In the genomic region with DNA sequence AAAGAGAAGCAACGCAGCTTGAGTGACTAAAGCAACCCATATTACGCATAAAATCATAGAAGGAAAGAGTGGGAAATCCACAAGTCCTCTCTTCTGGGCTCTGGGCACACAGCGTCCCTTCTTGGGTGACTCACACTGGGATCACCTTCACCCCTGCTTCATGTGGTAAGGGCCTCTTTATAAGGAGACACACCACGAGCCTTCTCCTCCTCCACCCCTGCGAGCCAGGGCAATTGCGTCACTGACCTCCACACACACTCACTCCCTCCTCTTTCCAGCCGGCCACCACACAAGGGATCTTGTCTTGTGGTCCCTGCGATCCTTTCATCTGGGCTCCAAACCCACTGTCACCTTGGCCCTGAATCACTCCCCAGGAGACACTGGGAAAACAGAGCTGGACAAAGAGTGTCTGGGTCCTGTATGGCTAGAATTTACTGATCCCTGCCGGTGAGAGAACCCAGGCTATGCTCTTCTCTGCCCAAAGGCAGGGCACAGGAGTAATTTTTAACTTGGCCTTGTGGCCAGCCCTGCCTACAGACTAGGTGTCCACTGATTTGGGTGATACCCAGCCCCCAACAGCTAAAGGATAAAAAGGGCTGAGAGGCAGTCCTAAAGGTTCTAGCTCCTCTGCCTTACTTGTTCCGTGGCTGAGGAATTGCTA, we compare ENCODE assay signal across 1 cellular context.
TF ChIP-seq lines count a peak whose summit lies in the region.

No MANE protein-coding gene starts in this region.

TF ChIP-seq in K562, 482 proteins besides CTCF, POLR2A, EP300 and RAD21:
- TF ChIP-seq HDAC1 (IDR thresholded peaks at IDR 0.05), result 0 out of 4 replicates have a peak, but pooled peaks of 1 of the 2 experiments have one; percentile 26
- TF ChIP-seq CREM (IDR thresholded peaks at IDR 0.05; ENCODE audit: low read depth), result peak; percentile 79
- peak; percentile 61; the same call in 1 of the 2 replicates for TF ChIP-seq SMARCE1 (IDR thresholded peaks at IDR 0.05)
- no peak for TF ChIP-seq PTBP1 (IDR thresholded peaks at IDR 0.05; ENCODE audit: low read depth, low read length)
- TF ChIP-seq FOSL1 (tag; conservative IDR thresholded peaks at IDR 0.05), result peak; percentile 88
- TF ChIP-seq ATF1 (CRISPR knock-in tag; IDR thresholded peaks at IDR 0.05), result no peak
- TF ChIP-seq ATF1 (tag; IDR thresholded peaks at IDR 0.05), result peak; percentile 58
- peak; percentile 79 for TF ChIP-seq MTA1 (IDR thresholded peaks at IDR 0.05; ENCODE audit: borderline replicate concordance)
- TF ChIP-seq, protein P1, sequence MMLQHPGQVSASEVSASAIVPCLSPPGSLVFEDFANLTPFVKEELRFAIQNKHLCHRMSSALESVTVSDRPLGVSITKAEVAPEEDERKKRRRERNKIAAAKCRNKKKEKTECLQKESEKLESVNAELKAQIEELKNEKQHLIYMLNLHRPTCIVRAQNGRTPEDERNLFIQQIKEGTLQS (IDR thresholded peaks at IDR 0.05), result peak; percentile 94
- TF ChIP-seq, protein P1 (CRISPR knock-in tag; conservative IDR thresholded peaks at IDR 0.05), result peak; percentile 76
- TF ChIP-seq, protein P2, sequence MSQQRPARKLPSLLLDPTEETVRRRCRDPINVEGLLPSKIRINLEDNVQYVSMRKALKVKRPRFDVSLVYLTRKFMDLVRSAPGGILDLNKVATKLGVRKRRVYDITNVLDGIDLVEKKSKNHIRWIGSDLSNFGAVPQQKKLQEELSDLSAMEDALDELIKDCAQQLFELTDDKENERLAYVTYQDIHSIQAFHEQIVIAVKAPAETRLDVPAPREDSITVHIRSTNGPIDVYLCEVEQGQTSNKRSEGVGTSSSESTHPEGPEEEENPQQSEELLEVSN (IDR thresholded peaks at IDR 0.05; ENCODE audit: borderline replicate concordance in 1 of 2, extremely low read depth in 1 of 2, insufficient read depth in 1 of 2, insufficient read length in 1 of 2, low read depth in 1 of 2, low read length in 1 of 2, poor library complexity in 1 of 2, severe bottlenecking in 1 of 2), result peak in 1 of 2 experiments; percentile 41
- peak; percentile 34; the same call in 1 of the 2 replicates for TF ChIP-seq DPF2 (IDR thresholded peaks at IDR 0.05)
- TF ChIP-seq ASH1L (IDR thresholded peaks at IDR 0.05; ENCODE audit: borderline replicate concordance, low read depth, partially characterized antibody), result no peak
- TF ChIP-seq, protein P3, sequence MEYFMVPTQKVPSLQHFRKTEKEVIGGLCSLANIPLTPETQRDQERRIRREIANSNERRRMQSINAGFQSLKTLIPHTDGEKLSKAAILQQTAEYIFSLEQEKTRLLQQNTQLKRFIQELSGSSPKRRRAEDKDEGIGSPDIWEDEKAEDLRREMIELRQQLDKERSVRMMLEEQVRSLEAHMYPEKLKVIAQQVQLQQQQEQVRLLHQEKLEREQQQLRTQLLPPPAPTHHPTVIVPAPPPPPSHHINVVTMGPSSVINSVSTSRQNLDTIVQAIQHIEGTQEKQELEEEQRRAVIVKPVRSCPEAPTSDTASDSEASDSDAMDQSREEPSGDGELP (CRISPR knock-in tag; IDR thresholded peaks at IDR 0.05; ENCODE audit: borderline replicate concordance), result 0 out of 2 replicates have a peak, but pooled peaks have one; percentile 10
- TF ChIP-seq ATF7 (IDR thresholded peaks at IDR 0.05), result peak; percentile 77
- TF ChIP-seq, protein P4, sequence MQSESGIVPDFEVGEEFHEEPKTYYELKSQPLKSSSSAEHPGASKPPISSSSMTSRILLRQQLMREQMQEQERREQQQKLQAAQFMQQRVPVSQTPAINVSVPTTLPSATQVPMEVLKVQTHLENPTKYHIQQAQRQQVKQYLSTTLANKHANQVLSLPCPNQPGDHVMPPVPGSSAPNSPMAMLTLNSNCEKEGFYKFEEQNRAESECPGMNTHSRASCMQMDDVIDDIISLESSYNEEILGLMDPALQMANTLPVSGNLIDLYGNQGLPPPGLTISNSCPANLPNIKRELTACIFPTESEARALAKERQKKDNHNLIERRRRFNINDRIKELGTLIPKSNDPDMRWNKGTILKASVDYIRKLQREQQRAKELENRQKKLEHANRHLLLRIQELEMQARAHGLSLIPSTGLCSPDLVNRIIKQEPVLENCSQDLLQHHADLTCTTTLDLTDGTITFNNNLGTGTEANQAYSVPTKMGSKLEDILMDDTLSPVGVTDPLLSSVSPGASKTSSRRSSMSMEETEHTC (IDR thresholded peaks at IDR 0.05), result no peak
- 0 out of 4 replicates have a peak, but pooled peaks of 1 of the 2 experiments have one; percentile 26 for TF ChIP-seq NRF1 (conservative IDR thresholded peaks at IDR 0.05 in 1 of 2, IDR thresholded peaks at IDR 0.05 in 1 of 2)
- TF ChIP-seq CEBPG (CRISPR knock-in tag; IDR thresholded peaks at IDR 0.05), result peak; percentile 88
- TF ChIP-seq CEBPG (tag; conservative IDR thresholded peaks at IDR 0.05 in 1 of 2, IDR thresholded peaks at IDR 0.05 in 1 of 2), result peak; percentile 86 to 88
- TF ChIP-seq CC2D1A (IDR thresholded peaks at IDR 0.05), result 0 out of 2 replicates have a peak, but pooled peaks have one; percentile 11
- TF ChIP-seq CREB1 (IDR thresholded peaks at IDR 0.05), result 0 out of 2 replicates have a peak, but pooled peaks have one; percentile 46
- TF ChIP-seq CREB1 (CRISPR knock-in tag; IDR thresholded peaks at IDR 0.05), result no peak
- TF ChIP-seq HDAC3 (IDR thresholded peaks at IDR 0.05; ENCODE audit: borderline replicate concordance, partially characterized antibody), result no peak
- peak; percentile 68; the same call in 1 of the 2 replicates for TF ChIP-seq JUN (IDR thresholded peaks at IDR 0.05; ENCODE audit: borderline replicate concordance, low read depth, low read length)
- no peak for TF ChIP-seq JUN (CRISPR knock-in tag; IDR thresholded peaks at IDR 0.05; ENCODE audit: borderline replicate concordance)
- TF ChIP-seq CEBPB (tag; IDR thresholded peaks at IDR 0.05), result peak; percentile 89
- TF ChIP-seq, protein P5, sequence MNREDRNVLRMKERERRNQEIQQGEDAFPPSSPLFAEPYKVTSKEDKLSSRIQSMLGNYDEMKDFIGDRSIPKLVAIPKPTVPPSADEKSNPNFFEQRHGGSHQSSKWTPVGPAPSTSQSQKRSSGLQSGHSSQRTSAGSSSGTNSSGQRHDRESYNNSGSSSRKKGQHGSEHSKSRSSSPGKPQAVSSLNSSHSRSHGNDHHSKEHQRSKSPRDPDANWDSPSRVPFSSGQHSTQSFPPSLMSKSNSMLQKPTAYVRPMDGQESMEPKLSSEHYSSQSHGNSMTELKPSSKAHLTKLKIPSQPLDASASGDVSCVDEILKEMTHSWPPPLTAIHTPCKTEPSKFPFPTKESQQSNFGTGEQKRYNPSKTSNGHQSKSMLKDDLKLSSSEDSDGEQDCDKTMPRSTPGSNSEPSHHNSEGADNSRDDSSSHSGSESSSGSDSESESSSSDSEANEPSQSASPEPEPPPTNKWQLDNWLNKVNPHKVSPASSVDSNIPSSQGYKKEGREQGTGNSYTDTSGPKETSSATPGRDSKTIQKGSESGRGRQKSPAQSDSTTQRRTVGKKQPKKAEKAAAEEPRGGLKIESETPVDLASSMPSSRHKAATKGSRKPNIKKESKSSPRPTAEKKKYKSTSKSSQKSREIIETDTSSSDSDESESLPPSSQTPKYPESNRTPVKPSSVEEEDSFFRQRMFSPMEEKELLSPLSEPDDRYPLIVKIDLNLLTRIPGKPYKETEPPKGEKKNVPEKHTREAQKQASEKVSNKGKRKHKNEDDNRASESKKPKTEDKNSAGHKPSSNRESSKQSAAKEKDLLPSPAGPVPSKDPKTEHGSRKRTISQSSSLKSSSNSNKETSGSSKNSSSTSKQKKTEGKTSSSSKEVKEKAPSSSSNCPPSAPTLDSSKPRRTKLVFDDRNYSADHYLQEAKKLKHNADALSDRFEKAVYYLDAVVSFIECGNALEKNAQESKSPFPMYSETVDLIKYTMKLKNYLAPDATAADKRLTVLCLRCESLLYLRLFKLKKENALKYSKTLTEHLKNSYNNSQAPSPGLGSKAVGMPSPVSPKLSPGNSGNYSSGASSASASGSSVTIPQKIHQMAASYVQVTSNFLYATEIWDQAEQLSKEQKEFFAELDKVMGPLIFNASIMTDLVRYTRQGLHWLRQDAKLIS (CRISPR knock-in tag; IDR thresholded peaks at IDR 0.05), result no peak
- TF ChIP-seq, protein P6, sequence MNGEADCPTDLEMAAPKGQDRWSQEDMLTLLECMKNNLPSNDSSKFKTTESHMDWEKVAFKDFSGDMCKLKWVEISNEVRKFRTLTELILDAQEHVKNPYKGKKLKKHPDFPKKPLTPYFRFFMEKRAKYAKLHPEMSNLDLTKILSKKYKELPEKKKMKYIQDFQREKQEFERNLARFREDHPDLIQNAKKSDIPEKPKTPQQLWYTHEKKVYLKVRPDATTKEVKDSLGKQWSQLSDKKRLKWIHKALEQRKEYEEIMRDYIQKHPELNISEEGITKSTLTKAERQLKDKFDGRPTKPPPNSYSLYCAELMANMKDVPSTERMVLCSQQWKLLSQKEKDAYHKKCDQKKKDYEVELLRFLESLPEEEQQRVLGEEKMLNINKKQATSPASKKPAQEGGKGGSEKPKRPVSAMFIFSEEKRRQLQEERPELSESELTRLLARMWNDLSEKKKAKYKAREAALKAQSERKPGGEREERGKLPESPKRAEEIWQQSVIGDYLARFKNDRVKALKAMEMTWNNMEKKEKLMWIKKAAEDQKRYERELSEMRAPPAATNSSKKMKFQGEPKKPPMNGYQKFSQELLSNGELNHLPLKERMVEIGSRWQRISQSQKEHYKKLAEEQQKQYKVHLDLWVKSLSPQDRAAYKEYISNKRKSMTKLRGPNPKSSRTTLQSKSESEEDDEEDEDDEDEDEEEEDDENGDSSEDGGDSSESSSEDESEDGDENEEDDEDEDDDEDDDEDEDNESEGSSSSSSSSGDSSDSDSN (IDR thresholded peaks at IDR 0.05; ENCODE audit: borderline replicate concordance in 1 of 2, low read depth in 2 of 2, low read length in 2 of 2), result no peak
- TF ChIP-seq ARID1B (IDR thresholded peaks at IDR 0.05), result peak; percentile 48; the same call in 1 of the 2 replicates
- TF ChIP-seq HMGN3 (IDR thresholded peaks at IDR 0.05; ENCODE audit: borderline replicate concordance, extremely low read depth, insufficient read length, low read depth, low read length), result no peak
- peak; percentile 76 for TF ChIP-seq JUND (IDR thresholded peaks at IDR 0.05; ENCODE audit: borderline replicate concordance, low read depth, low read length)
- TF ChIP-seq JUND (tag; IDR thresholded peaks at IDR 0.05; ENCODE audit: borderline replicate concordance, low read depth, low read length), result peak; percentile 60; the same call in 2 of the 3 replicates
TF ChIP-seq in K562: peak in this region for 19.
